10 cellular contexts compared by ENCODE assay signal in genomic region chr4:121784975-121785374, GRCh38. TPM values are rescaled to one million over a fixed set of nuclear protein-coding genes. Genes with fewer than 3 reads are reported as not detected.
DNase-seq lines count a peak whose midpoint lies in the region; TF ChIP-seq lines count a peak whose summit lies in the region.
"Had no signal": no experiment of that assay in that cellular context is flagged by ENCODE, and none has a peak within 500 bp of the region (broad histone marks: within the 10 kb centered on the region; RNA-seq: fewer than 3 reads in every experiment).

No MANE protein-coding gene starts in this region.

- H3K27ac ChIP-seq in SJSA1, result peak overlapping the region; percentile 99
- H3K27ac ChIP-seq: psoas muscle had no signal

- peaks cover 30% of the 10 kb centered on the region for H3K4me1 Mint-ChIP-seq in osteocyte (ENCODE audit: unreplicated experiment)

- H3K36me3 ChIP-seq in SJSA1, result 0 out of 2 replicates have a peak, but pooled peaks cover 3% of the 10 kb centered on the region

- WGBS in lower leg skin, 2 donors, result 11 to 19% methylated on average over 2 of the region's 2 CpGs

- peaks cover 7% of the 10 kb centered on the region for H3K9me3 Mint-ChIP-seq in osteocyte (ENCODE audit: unreplicated experiment)

- H3K9me3 ChIP-seq in SJSA1 (replicated peaks), result peaks cover 4% of the 10 kb centered on the region; the same call in 1 of the 2 replicates

- TF ChIP-seq POLR2A in lower leg skin (IDR thresholded peaks at IDR 0.05), result no peak

- DNase-seq in EH (ENCODE audit: low read depth), result peak; percentile 98
- peak; percentile 88 to 91 for DNase-seq in SJSA1 (ENCODE audit: low read depth in 1 of 2, low spot score in 2 of 2)
- peak; percentile 99 for DNase-seq in fibroblast of gingiva (ENCODE audit: low read depth)
- no peak for DNase-seq in osteocyte (ENCODE audit: extremely low spot score, unreplicated experiment)
- DNase-seq in activated T-cell treated with anti-CD3 and anti-CD28 coated beads, Interleukin-2, amount 50 U/mL, for 1 hour, result no peak
- no peak for DNase-seq in lower leg skin (ENCODE audit: low spot score in 2 of 2)
- DNase-seq in NCI-H1694 treated with DMSO at 0.1 percent for 48 hours (lab: John Stamatoyannopoulos, UW), result no peak
- no peak for DNase-seq in DMS 273 treated with DMSO at 0.1 percent for 48 hours (lab: John Stamatoyannopoulos, UW)
- DNase-seq: psoas muscle had no signal

- no peak for TF ChIP-seq CTCF in osteocyte (IDR thresholded peaks at IDR 0.05)
- TF ChIP-seq CTCF in lower leg skin (IDR thresholded peaks at IDR 0.05), result no peak

- no peak overlapping the region for H3K4me3 Mint-ChIP-seq in osteocyte (ENCODE audit: unreplicated experiment)

- H3K4me3 ChIP-seq in SJSA1, result no peak overlapping the region
- no peak overlapping the region for H3K4me3 ChIP-seq in lower leg skin (ENCODE audit: low read depth, poor library complexity, severe bottlenecking)
- H3K4me3 ChIP-seq: psoas muscle had no signal

- intact Hi-C loops in lower leg skin (cut with DNase I; ENCODE audit: low total_unique reads), result no loop called here

- peak overlapping the region; percentile 84 for H3K27ac Mint-ChIP-seq in osteocyte (ENCODE audit: unreplicated experiment)

- no peaks in the 10 kb centered on the region for H3K27me3 ChIP-seq in SJSA1 (replicated peaks)

- no peaks in the 10 kb centered on the region for H3K36me3 Mint-ChIP-seq in osteocyte (ENCODE audit: unreplicated experiment)

- H3K4me1 ChIP-seq in SJSA1 (replicated peaks), result peaks cover 55% of the 10 kb centered on the region
- H3K4me1 ChIP-seq: psoas muscle had no signal

- H3K27me3 Mint-ChIP-seq in osteocyte (ENCODE audit: unreplicated experiment), result no peaks in the 10 kb centered on the region

RNA-seq across cellular contexts. Expression of gene EXOSC9, which starts 16.1 kb away (rescaled TPM):
- 93.3 and 134 TPM in 2 replicates for total RNA-seq in SJSA1 (2014; rRNA removed; shearing (Covaris generic))
- total RNA-seq in osteocyte (23.3 and 24.0 TPM in 2 replicates), lower leg skin (10 to 100 TPM; 15.2 to 35.7 (median 21.2) TPM)

RNA-seq across cellular contexts. Expression of gene SMIM43, which starts 20.0 kb away (rescaled TPM):
- 0.26 TPM in 1 of 2 replicates, not detected in the other for total RNA-seq in SJSA1 (2014; rRNA removed; shearing (Covaris generic))
- total RNA-seq in osteocyte (not detected in 2 replicates), lower leg skin (not detected)
- total RNA-seq: activated CD8-positive, alpha-beta memory T cell treated with anti-CD3 and anti-CD28 coated beads for 36 hours; psoas muscle had no signal

RNA-seq across cellular contexts. Expression of gene CCNA2, which starts 38.7 kb away (rescaled TPM):
- total RNA-seq in SJSA1 (2014; rRNA removed; shearing (Covaris generic)), result 273 and 318 TPM in 2 replicates
- total RNA-seq in osteocyte, result 9.6 and 10.6 TPM in 2 replicates
- 1 to 10 TPM; 2.0 to 7.3 (median 4.0) TPM for total RNA-seq in lower leg skin

Comparison
In these comparisons a context has a peak if more than half of its experiments do, and no peak if none do; other contexts are left out.
1. DNase-seq: peak in EH (single experiment), SJSA1 (2 of 2) and fibroblast of gingiva (single experiment); none in osteocyte (single experiment), activated T-cell treated with anti-CD3 and anti-CD28 coated beads, Interleukin-2, amount 50 U/mL, for 1 hour (single experiment), lower leg skin (0 of 2), NCI-H1694 treated with DMSO at 0.1 percent for 48 hours (single experiment) and DMS 273 treated with DMSO at 0.1 percent for 48 hours (single experiment).
2. RNA of gene CCNA2, which starts 38.7 kb away (total RNA-seq): 273 to 318 TPM in SJSA1; 9.6 to 10.6 TPM in osteocyte and 2.0 to 7.3 TPM in lower leg skin; every median in the first group is over 10 times any median in the second.